Comparison of ENCODE assay signal across 9 cellular contexts in the genomic region with DNA sequence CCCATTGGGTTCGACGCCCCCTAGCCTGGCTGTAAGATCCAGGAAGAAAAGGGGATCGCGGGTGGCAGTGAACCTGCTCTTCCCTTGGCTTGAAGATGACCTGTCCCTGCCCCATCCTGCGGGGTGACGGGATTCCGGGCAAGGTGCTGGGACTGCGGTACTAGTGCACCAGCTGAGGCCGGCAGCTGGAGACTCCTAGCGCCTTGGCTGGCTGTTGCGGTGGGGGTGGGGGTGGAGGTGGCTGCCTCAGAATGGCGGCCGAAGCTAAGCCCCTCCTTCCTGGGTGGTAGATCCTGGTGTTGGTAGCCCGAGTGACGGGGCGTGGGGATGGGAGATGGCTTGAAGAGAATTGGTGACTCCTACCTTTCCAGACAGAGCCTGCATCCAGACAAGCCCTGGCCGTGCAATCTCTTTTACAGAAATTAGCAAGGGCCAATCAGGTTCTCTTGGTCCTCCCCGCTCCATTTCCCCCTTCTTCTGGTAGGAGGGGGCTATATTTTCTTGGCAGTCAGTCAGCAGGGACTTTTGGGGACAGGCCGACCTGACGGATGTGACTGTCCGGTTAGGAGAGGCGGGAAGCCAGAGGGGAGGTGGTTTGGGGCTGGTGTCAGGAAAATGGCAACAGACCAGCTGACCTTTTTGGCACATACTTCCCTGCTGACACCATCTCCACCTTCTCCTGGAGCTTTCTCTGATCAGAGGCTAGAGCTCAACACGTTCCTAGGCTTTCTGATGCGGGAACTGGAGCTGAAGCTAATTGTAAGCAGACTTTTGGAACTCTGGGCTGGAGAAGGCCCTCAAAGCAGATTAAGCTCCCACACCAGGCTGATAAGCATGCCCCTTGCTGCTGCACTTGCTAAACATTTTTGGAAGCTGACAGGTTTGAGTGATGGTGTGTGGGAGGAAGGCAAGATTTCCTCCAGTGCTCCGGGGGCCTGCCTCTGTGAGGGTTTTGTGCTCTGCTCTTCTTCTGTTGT. TPM values are rescaled to one million over a fixed set of nuclear protein-coding genes. Genes with fewer than 3 reads are reported as not detected.
DNase-seq lines count a peak whose midpoint lies in the region; FAIRE-seq and TF ChIP-seq lines count a peak whose summit lies in the region.
"Had no signal": no experiment of that assay in that cellular context is flagged by ENCODE, and none has a peak within 500 bp of the region (broad histone marks: within the 10 kb centered on the region; RNA-seq: fewer than 3 reads in every experiment).

No MANE protein-coding gene starts in this region.

- peak overlapping the region; percentile 67 to 87 (median 77) for H3K4me3 ChIP-seq in breast epithelium
- H3K4me3 ChIP-seq in kidney (ENCODE audit: low read length in 2 of 2), result peak overlapping the region; percentile 51 to 62
- H3K4me3 ChIP-seq in stomach, result peak overlapping the region; percentile 61 to 70 (median 64)

- H3K36me3 ChIP-seq in breast epithelium, result no peaks in the 10 kb centered on the region
- H3K36me3 ChIP-seq in kidney (ENCODE audit: control insufficient read depth in 1 of 2, insufficient read depth in 2 of 2, low read length in 2 of 2), result no peaks in the 10 kb centered on the region
- H3K36me3 ChIP-seq in stomach, result no peaks in the 10 kb centered on the region

- peak; percentile 43 for DNase-seq in AG20443 (ENCODE audit: low spot score)
- peak; percentile 67 for DNase-seq in NCI-H1105 (lab: John Stamatoyannopoulos, UW)
- DNase-seq in breast epithelium (ENCODE audit: low spot score in 2 of 2), result peak in 1 of 2 donors; percentile 85
- peak; percentile 81 for DNase-seq in kidney
- no peak for DNase-seq in stomach
- no peak for DNase-seq in NCI-H2081 treated with DMSO at 0.1 percent for 48 hours (lab: John Stamatoyannopoulos, UW)
- DNase-seq in OCI-M1 (lab: John Stamatoyannopoulos, UW), result no peak
- no peak for DNase-seq in NCI-H2081 (lab: John Stamatoyannopoulos, UW)

- H3K9me3 ChIP-seq in breast epithelium (no peaks in the 10 kb centered on the region), kidney (ENCODE audit: control insufficient read depth in 1 of 2, low read length in 2 of 2) (no peaks in the 10 kb centered on the region), stomach (no peaks in the 10 kb centered on the region)

- H3K9ac ChIP-seq in kidney (ENCODE audit: low read length in 2 of 2), result no peak overlapping the region

- H3K27ac ChIP-seq in breast epithelium, result peak overlapping the region; percentile 92 to 93
- H3K27ac ChIP-seq in kidney (ENCODE audit: low read depth in 2 of 2, low read length in 2 of 2), result peak overlapping the region; percentile 25 to 38
- H3K27ac ChIP-seq in stomach, result peak overlapping the region in 4 of 5 donors; percentile 33 to 94 (median 91)

- TF ChIP-seq CTCF in breast epithelium (IDR thresholded peaks at IDR 0.05) (no peak), kidney (IDR thresholded peaks at IDR 0.05; ENCODE audit: borderline replicate concordance, extremely low read depth, insufficient read depth) (no peak), stomach (IDR thresholded peaks at IDR 0.05) (no peak)

- intact Hi-C loops in breast epithelium (cut with DNase I; ENCODE audit: low total_unique reads) (loop anchor here (5.0 kb wide), 1 partner anchor 352 kb away; no protein-coding TSS in a partner anchor), kidney (cut with DNase I) (no loop called here), stomach (cut with DNase I; ENCODE audit: low total_unique reads) (no loop called here)

- H3K27me3 ChIP-seq in breast epithelium, result peaks cover 3 to 23% of the 10 kb centered on the region in 2 donors
- H3K27me3 ChIP-seq in stomach, result peaks cover 3 to 29% (median 26%) of the 10 kb centered on the region in 3 donors

- no peak for FAIRE-seq in kidney (lab: Jason Lieb, UNC)
- FAIRE-seq: GM18507 had no signal

- TF ChIP-seq POLR2A in breast epithelium (IDR thresholded peaks at IDR 0.05) (no peak), stomach (IDR thresholded peaks at IDR 0.05) (no peak)

- H3K4me1 ChIP-seq in breast epithelium (peaks cover 6 to 7% of the 10 kb centered on the region in 2 donors), kidney (ENCODE audit: control insufficient read depth in 1 of 2, insufficient read depth in 1 of 2, low read depth in 1 of 2, low read length in 2 of 2) (peaks cover 14 to 27% of the 10 kb centered on the region in 2 donors), stomach (peaks cover 26 to 60% (median 38%) of the 10 kb centered on the region in 4 donors)

- TF ChIP-seq EP300 in stomach (IDR thresholded peaks at IDR 0.05), result peak; percentile 17

- 21 to 42% (median 25%) methylated on average over 21 to 25 of the region's 25 CpGs for WGBS in stomach, 5 donors

RNA-seq across cellular contexts. Expression of a gene that starts 2.0 kb away (rescaled TPM):
- total RNA-seq in breast epithelium (10 to 100 TPM; 28.2 to 61.8 (median 31.4) TPM), kidney (37.7 TPM), stomach (10 to 100 TPM in 4 of 5 donors, 1 to 10 TPM in 1; 4.9 to 92.4 (median 19.3) TPM)
- polyA plus RNA-seq in kidney (ENCODE audit: insufficient read depth, low read depth, low replicate concordance) (5.9 TPM), stomach (1 to 10 TPM; 1.8 to 3.4 (median 3.1) TPM)

Comparison
In these comparisons a context has a peak if more than half of its experiments do, and no peak if none do; other contexts are left out.
1. DNase-seq: peak in AG20443 (single experiment), NCI-H1105 (single experiment) and kidney (single experiment); none in stomach (single experiment), NCI-H2081 treated with DMSO at 0.1 percent for 48 hours (single experiment), OCI-M1 (single experiment) and NCI-H2081 (0 of 2).
2. H3K27ac ChIP-seq: peak in every context shown above with its lines; median percentile 92 in breast epithelium; 91 in stomach; 32 in kidney.
3. Peak in every context shown above with its lines, with median percentiles within 50 percentile points of each other: H3K4me3 ChIP-seq.